12 cellular contexts compared by ENCODE assay signal in the genomic region with DNA sequence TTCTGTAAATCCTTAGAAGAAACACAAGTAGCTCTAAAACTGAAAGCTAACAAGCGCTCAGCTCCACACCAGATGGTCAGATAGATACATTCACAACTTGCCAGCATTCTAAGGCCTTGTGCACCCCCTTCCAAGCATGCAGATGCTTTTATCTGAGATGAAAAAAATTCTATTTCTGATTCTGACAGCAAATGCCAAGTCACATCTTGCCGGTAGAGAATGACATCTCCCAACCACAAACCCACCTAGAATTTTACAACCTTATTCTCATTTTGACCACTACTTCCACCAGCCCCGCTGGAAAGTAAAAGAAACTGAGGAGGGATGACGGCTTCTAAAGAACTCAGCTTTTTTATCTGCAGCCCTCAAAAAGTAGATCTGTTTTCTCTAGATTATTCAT. TPM values are rescaled to one million over a fixed set of nuclear protein-coding genes. Genes with fewer than 3 reads are reported as not detected.
DNase-seq lines count a peak whose midpoint lies in the region; ATAC-seq and TF ChIP-seq lines count a peak whose summit lies in the region.
"Had no signal": no experiment of that assay in that cellular context is flagged by ENCODE, and none has a peak within 500 bp of the region (broad histone marks: within the 10 kb centered on the region; RNA-seq: fewer than 3 reads in every experiment).

No MANE protein-coding gene starts in this region.

- H3K36me3 ChIP-seq in BE2C: no peaks in the 10 kb centered on the region

- ATAC-seq in GM19463 (IDR thresholded peaks at IDR 0.05; ENCODE audit: unreplicated experiment) (peak; percentile 40), HG03460 (IDR thresholded peaks at IDR 0.05; ENCODE audit: unreplicated experiment) (no peak)
- ATAC-seq: left colon had no signal

- no peaks in the 10 kb centered on the region for H3K9me3 Mint-ChIP-seq in T-helper 1 cell treated with Interleukin-12 subunit alpha and Interleukin-12 subunit beta and Interleukin-4 antibody, amounts not matched to agents 30 μg/mL and 1 μg/mL, for 36 hours

- H3K9me3 ChIP-seq in BE2C: no peaks in the 10 kb centered on the region

- H3K4me1 Mint-ChIP-seq in T-helper 1 cell treated with Interleukin-12 subunit alpha and Interleukin-12 subunit beta and Interleukin-4 antibody, amounts not matched to agents 30 μg/mL and 1 μg/mL, for 36 hours (ENCODE audit: low read depth): peaks cover 32% of the 10 kb centered on the region

- no peak for TF ChIP-seq POLR2A in erythroblast (IDR thresholded peaks at IDR 0.05; ENCODE audit: low read length)

- H3K27ac Mint-ChIP-seq in T-helper 1 cell treated with Interleukin-12 subunit alpha and Interleukin-12 subunit beta and Interleukin-4 antibody, amounts not matched to agents 30 μg/mL and 1 μg/mL, for 36 hours: peak overlapping the region; percentile 88

- DNase-seq in GM12865 (ENCODE audit: low read depth): peak; percentile 61
- peak; percentile 84 to 93 for DNase-seq in erythroblast (lab: John Stamatoyannopoulos, UW)
- no peak for DNase-seq in NCI-H1048 (lab: John Stamatoyannopoulos, UW)
- DNase-seq in NCI-H1105 treated with DMSO at 0.1 percent for 48 hours (lab: John Stamatoyannopoulos, UW): no peak
- no peak for DNase-seq in BE2C
- DNase-seq: H7, left colon, MM.1S, occipital lobe had no signal

- TF ChIP-seq CTCF in GM12865 (IDR thresholded peaks at IDR 0.05; ENCODE audit: insufficient read depth, low read depth, low read length, missing control alignments): no peak
- TF ChIP-seq CTCF in BE2C (IDR thresholded peaks at IDR 0.05; ENCODE audit: low read depth, low read length): no peak

- H3K4me3 Mint-ChIP-seq in T-helper 1 cell treated with Interleukin-12 subunit alpha and Interleukin-12 subunit beta and Interleukin-4 antibody, amounts not matched to agents 30 μg/mL and 1 μg/mL, for 36 hours: peak overlapping the region; percentile 59

- H3K27me3 ChIP-seq in BE2C: no peaks in the 10 kb centered on the region

- no peaks in the 10 kb centered on the region for H3K27me3 Mint-ChIP-seq in T-helper 1 cell treated with Interleukin-12 subunit alpha and Interleukin-12 subunit beta and Interleukin-4 antibody, amounts not matched to agents 30 μg/mL and 1 μg/mL, for 36 hours (ENCODE audit: low read depth)

- peaks cover 17% of the 10 kb centered on the region for H3K36me3 Mint-ChIP-seq in T-helper 1 cell treated with Interleukin-12 subunit alpha and Interleukin-12 subunit beta and Interleukin-4 antibody, amounts not matched to agents 30 μg/mL and 1 μg/mL, for 36 hours (ENCODE audit: low read depth)

- H3K4me3 ChIP-seq in GM12865 (ENCODE audit: low read depth, low read length) (no peak overlapping the region), BE2C (ENCODE audit: low read depth, low read length) (no peak overlapping the region)

- H3K4me1 ChIP-seq in BE2C: peaks cover 2% of the 10 kb centered on the region; the same call in 1 of the 2 replicates

RNA-seq across cellular contexts. Expression of a gene that starts 57.7 kb away (rescaled TPM):
- polyA plus RNA-seq in BE2C (2012; ENCODE audit: insufficient read depth, insufficient read length, low read depth): 2.4 TPM

Comparison
In these comparisons a context has a peak if more than half of its experiments do, and no peak if none do; other contexts are left out.
1. DNase-seq: peak in GM12865 (single experiment) and erythroblast (2 of 2); none in NCI-H1048 (single experiment), NCI-H1105 treated with DMSO at 0.1 percent for 48 hours (single experiment) and BE2C (single experiment).